16 cellular contexts compared by ENCODE assay signal in genomic region chr12:6172086-6172485, GRCh38. TPM values are rescaled to one million over a fixed set of nuclear protein-coding genes. Genes with fewer than 3 reads are reported as not detected.
DNase-seq lines count a peak whose midpoint lies in the region; ATAC-seq and TF ChIP-seq lines count a peak whose summit lies in the region.
"Had no signal": no experiment of that assay in that cellular context is flagged by ENCODE, and none has a peak within 500 bp of the region (broad histone marks: within the 10 kb centered on the region; RNA-seq: fewer than 3 reads in every experiment).

No MANE protein-coding gene starts in this region.

- DNase-seq in heart right ventricle (no peak), left ventricle myocardium superior (no peak), upper lobe of right lung (peak; percentile 40), iPS-NIHi7 (ENCODE audit: extremely low spot score) (no peak), T-helper 1 cell (no peak), NCI-H345 treated with DMSO at 0.1 percent for 48 hours (lab: John Stamatoyannopoulos, UW; ENCODE audit: unreplicated experiment) (no peak)
- DNase-seq: CD8-positive, alpha-beta T cell; DMS79; MV-4-11; NCI-H1417; NCI-H187 treated with DMSO at 0.1 percent for 48 hours; NCI-H446; NCI-H69 had no signal

- H3K9ac ChIP-seq in rectal smooth muscle tissue (ENCODE audit: low read length) = no peak overlapping the region

- TF ChIP-seq POLR2A in gastroesophageal sphincter (IDR thresholded peaks at IDR 0.05) = no peak

- H3K9me3 ChIP-seq in heart right ventricle (no peaks in the 10 kb centered on the region), gastroesophageal sphincter (no peaks in the 10 kb centered on the region), upper lobe of right lung (no peaks in the 10 kb centered on the region)

- no peak for TF ChIP-seq EP300 in gastroesophageal sphincter (IDR thresholded peaks at IDR 0.05)

- intact Hi-C loops in heart right ventricle (cut with DNase I) (loop anchor here in 5 of 10 donors (5.0 to 10.0 kb wide), 3 partner anchors 50 to 100 kb away; partner anchors contain the start of gene VWF (in 2 of the 5)), left ventricle myocardium superior (cut with micrococcal nuclease) (no loop called here), upper lobe of right lung (cut with DNase I) (no loop called here)

- peak in 1 of 8 donors; percentile 21 for ATAC-seq in heart right ventricle
- no peak for ATAC-seq in left ventricle myocardium superior
- no peak for ATAC-seq in gastroesophageal sphincter
- no peak for ATAC-seq in upper lobe of right lung
- ATAC-seq: CD8-positive, alpha-beta T cell; HCT116 had no signal

- H3K27ac ChIP-seq in heart right ventricle (peak overlapping the region; percentile 60 to 90 (median 76)), gastroesophageal sphincter (peak overlapping the region in 3 of 4 donors; percentile 35 to 66 (median 42)), rectal smooth muscle tissue (ENCODE audit: low read depth, low read length) (peak overlapping the region; percentile 14), upper lobe of right lung (peak overlapping the region; percentile 51)

- WGBS in heart right ventricle, 2 donors = 69 to 73% methylated on average over 15 of the region's 15 CpGs
- 88% methylated on average over 6 of the region's 15 CpGs; no CpG with 5 or more reads in 1 of the 2 donors for WGBS in gastroesophageal sphincter (ENCODE audit: low coverage in 1 of 2), 2 donors

- H3K27me3 ChIP-seq in heart right ventricle (no peaks in the 10 kb centered on the region), gastroesophageal sphincter (no peaks in the 10 kb centered on the region), rectal smooth muscle tissue (ENCODE audit: control insufficient read depth, insufficient read depth, low read length) (no peaks in the 10 kb centered on the region), upper lobe of right lung (no peaks in the 10 kb centered on the region)

- H3K4me3 ChIP-seq in heart right ventricle (peak overlapping the region in 1 of 10 donors; percentile 9), gastroesophageal sphincter (no peak overlapping the region), rectal smooth muscle tissue (ENCODE audit: low read length) (no peak overlapping the region), upper lobe of right lung (no peak overlapping the region)

- no peaks in the 10 kb centered on the region for H3K36me3 ChIP-seq in heart right ventricle
- no peaks in the 10 kb centered on the region for H3K36me3 ChIP-seq in gastroesophageal sphincter
- no peaks in the 10 kb centered on the region for H3K36me3 ChIP-seq in rectal smooth muscle tissue (ENCODE audit: control insufficient read depth, insufficient read depth, low read length)
- no peaks in the 10 kb centered on the region for H3K36me3 ChIP-seq in upper lobe of right lung

- TF ChIP-seq CTCF in heart right ventricle (IDR thresholded peaks at IDR 0.05) (no peak), gastroesophageal sphincter (IDR thresholded peaks at IDR 0.05) (no peak), upper lobe of right lung (IDR thresholded peaks at IDR 0.05) (no peak)

- H3K4me1 ChIP-seq in heart right ventricle (peaks cover 9 to 54% (median 34%) of the 10 kb centered on the region in 9 donors), gastroesophageal sphincter (peaks cover 0 to 16% (median 9%) of the 10 kb centered on the region in 3 donors), rectal smooth muscle tissue (ENCODE audit: control insufficient read depth, insufficient read depth, low read length) (peaks cover 6% of the 10 kb centered on the region), upper lobe of right lung (peaks cover 16% of the 10 kb centered on the region)

RNA-seq across cellular contexts. Expression of gene CD9, which starts 28.1 kb away (rescaled TPM):
- total RNA-seq in heart right ventricle (10 to 100 TPM; 24.8 to 70.4 (median 52.8) TPM), left ventricle myocardium superior (39.2 TPM), gastroesophageal sphincter (100 to 1,000 TPM; 379 to 558 (median 468) TPM), upper lobe of right lung (445 TPM)
- polyA plus RNA-seq in heart right ventricle = 100 to 1,000 TPM in 1 of 2 donors, 10 to 100 TPM in 1; 52.3 to 109 TPM

RNA-seq across cellular contexts. Expression of gene VWF, which starts 47.6 kb away (rescaled TPM):
- total RNA-seq in heart right ventricle (100 to 1,000 TPM; 163 to 480 (median 275) TPM), left ventricle myocardium superior (275 TPM), gastroesophageal sphincter (100 to 1,000 TPM in 3 of 4 donors, 10 to 100 TPM in 1; 94.3 to 261 (median 162) TPM), upper lobe of right lung (729 TPM)
- polyA plus RNA-seq in heart right ventricle = 100 to 1,000 TPM; 104 to 254 TPM
- total RNA-seq: CD8-positive, alpha-beta T cell had no signal

Comparison
In these comparisons a context has a peak if more than half of its experiments do, and no peak if none do; other contexts are left out.
1. H3K27ac ChIP-seq: peak in every context shown above with its lines; median percentile 76 in heart right ventricle; 51 in upper lobe of right lung; 42 in gastroesophageal sphincter; 14 in rectal smooth muscle tissue.